8 cellular contexts compared by ENCODE assay signal in genomic region chr19:46014534-46014933, GRCh38. TPM values are rescaled to one million over a fixed set of nuclear protein-coding genes. Genes with fewer than 3 reads are reported as not detected.
A peak's percentile ranks its signal among the peaks of the same experiment; 100 is the strongest.
DNase-seq lines count a peak whose midpoint lies in the region; TF ChIP-seq lines count a peak whose summit lies in the region.
"Had no signal": no experiment of that assay in that cellular context is flagged by ENCODE, and none has a peak within 500 bp of the region (broad histone marks: within the 10 kb centered on the region; RNA-seq: fewer than 3 reads in every experiment).

No MANE protein-coding gene starts in this region.

- no peak overlapping the region for H3K4ac ChIP-seq in H9 (ENCODE audit: low read depth, low read length)

- no CpG with 5 or more reads among the region's 8 CpGs for WGBS in H9 (ENCODE audit: extremely low coverage, insufficient read length, low lambda C conversion rate)
- WGBS in iPS DF 6.9 (ENCODE audit: insufficient coverage, insufficient read length), result no CpG with 5 or more reads among the region's 8 CpGs

- no peak overlapping the region for H2BK120ac ChIP-seq in H9 (ENCODE audit: low read depth, low read length, poor library complexity, severe bottlenecking)

- H3K23me2 ChIP-seq in H9 (ENCODE audit: insufficient read length, low read depth, low read length, poor library complexity, severe bottlenecking), result peaks cover 17% of the 10 kb centered on the region

- no peak overlapping the region for H2AK5ac ChIP-seq in H9 (ENCODE audit: insufficient read length, low read length)

- H3K36me3 Mint-ChIP-seq in H9 (ENCODE audit: insufficient read depth in 1 of 3, low read depth in 3 of 3), result peaks cover 4 to 20% (median 6%) of the 10 kb centered on the region in 3 experiments

- DNase-seq in H9 (no peak), WERI-Rb-1 (no peak), iPS DF 6.9 (ENCODE audit: low read depth, low spot score) (no peak), NCI-H146 (lab: John Stamatoyannopoulos, UW) (no peak), amygdala (lab: John Stamatoyannopoulos, UW) (no peak), amniotic stem cell (lab: John Stamatoyannopoulos, UW) (no peak)

- peaks cover 16 to 23% of the 10 kb centered on the region in 2 experiments for H3K4me1 Mint-ChIP-seq in H9

- no peak overlapping the region for H2BK12ac ChIP-seq in H9 (ENCODE audit: insufficient read length, low read depth, low read length)

- no peaks in the 10 kb centered on the region for H3K4me1 ChIP-seq in H9 (ENCODE audit: insufficient read depth, low read length)
- H3K4me1 ChIP-seq in iPS DF 6.9 (ENCODE audit: control insufficient read depth, insufficient read depth, low read length), result peaks cover 4% of the 10 kb centered on the region; the same call in 1 of the 2 replicates
- H3K4me1 ChIP-seq in rectal smooth muscle tissue (ENCODE audit: control insufficient read depth, insufficient read depth, low read length), result peaks cover 8% of the 10 kb centered on the region

- H3K27ac ChIP-seq in H9 (ENCODE audit: insufficient read length, low read depth, low read length) (no peak overlapping the region), WERI-Rb-1 (no peak overlapping the region), iPS DF 6.9 (ENCODE audit: low read length) (no peak overlapping the region), rectal smooth muscle tissue (ENCODE audit: low read depth, low read length) (no peak overlapping the region)
- H3K27ac ChIP-seq: body of pancreas had no signal

- no peak overlapping the region for H2AFZ ChIP-seq in H9 (ENCODE audit: low read length)

- no peak overlapping the region for H4K5ac ChIP-seq in H9 (ENCODE audit: insufficient read length, low read depth, low read length)

- no peak overlapping the region for H3T11ph ChIP-seq in H9 (ENCODE audit: low read length)

- H3K4me3 Mint-ChIP-seq in H9, result peak overlapping the region; percentile 62 to 82

- H4K8ac ChIP-seq in H9 (replicated peaks; ENCODE audit: insufficient read length, low read depth, low read length), result no peak overlapping the region

- peak overlapping the region; percentile 99 for H3K4me2 ChIP-seq in H9 (ENCODE audit: insufficient read depth, insufficient read length, low read length)

- H4K20me1 ChIP-seq in H9 (ENCODE audit: control insufficient read depth, insufficient read depth, insufficient read length), result no peaks in the 10 kb centered on the region

- H3K56ac ChIP-seq in H9 (ENCODE audit: insufficient read length, low read depth, low read length), result no peak overlapping the region

- no peak overlapping the region; the same call in 1 of the 2 replicates for H3K14ac ChIP-seq in H9 (ENCODE audit: insufficient read depth, low read length)

- H3K9me3 ChIP-seq in H9 (ENCODE audit: control insufficient read depth, low read depth, low read length) (no peaks in the 10 kb centered on the region), WERI-Rb-1 (ENCODE audit: severe bottlenecking) (no peaks in the 10 kb centered on the region), iPS DF 6.9 (ENCODE audit: control insufficient read depth, insufficient read depth, low read length) (no peaks in the 10 kb centered on the region)
- H3K9me3 ChIP-seq: body of pancreas had no signal

- H4K91ac ChIP-seq in H9 (ENCODE audit: insufficient read length, low read depth, low read length), result no peak overlapping the region

- H3K9me3 Mint-ChIP-seq in H9, result no peaks in the 10 kb centered on the region; a peak in 1 of 5 replicates

- H3K27ac Mint-ChIP-seq in H9, result no peak overlapping the region

- H3K9ac ChIP-seq in H9 (ENCODE audit: extremely low read depth, insufficient read length, low read length) (no peak overlapping the region), rectal smooth muscle tissue (ENCODE audit: low read length) (no peak overlapping the region)

- H2BK20ac ChIP-seq in H9 (ENCODE audit: low read depth, low read length, poor library complexity, severe bottlenecking), result no peak overlapping the region

- H2BK5ac ChIP-seq in H9 (ENCODE audit: insufficient read length, low read length), result no peak overlapping the region

- H3K79me1 ChIP-seq in H9 (ENCODE audit: insufficient read depth, low read depth, low read length, poor library complexity, severe bottlenecking), result no peaks in the 10 kb centered on the region

- no peak overlapping the region for H3K23ac ChIP-seq in H9 (ENCODE audit: insufficient read length, low read depth, low read length)

- TF ChIP-seq CTCF in H9 (conservative IDR thresholded peaks at IDR 0.05) (no peak), WERI-Rb-1 (IDR thresholded peaks at IDR 0.05; ENCODE audit: low read depth, low read length) (no peak)

- no peak overlapping the region for H2BK15ac ChIP-seq in H9 (ENCODE audit: low read depth, low read length)

- no peak overlapping the region for H3K18ac ChIP-seq in H9 (ENCODE audit: insufficient read length, low read depth, low read length)

- no peaks in the 10 kb centered on the region for H3K79me2 ChIP-seq in H9 (ENCODE audit: insufficient read depth, low read length)

- H3K27me3 Mint-ChIP-seq in H9 (ENCODE audit: low read depth), result peaks cover 25% of the 10 kb centered on the region

- H3K4me3 ChIP-seq in WERI-Rb-1 (ENCODE audit: low read depth, low read length) (peak overlapping the region; percentile 24), iPS DF 6.9 (ENCODE audit: low read length) (peak overlapping the region; percentile 48; the same call in 1 of the 2 replicates), rectal smooth muscle tissue (ENCODE audit: low read length) (peak overlapping the region; percentile 45)
- H3K4me3 ChIP-seq: body of pancreas had no signal

- peaks cover 7% of the 10 kb centered on the region; the same call in 1 of the 2 replicates for H3K27me3 ChIP-seq in H9 (ENCODE audit: insufficient read depth, low read length)
- no peaks in the 10 kb centered on the region for H3K27me3 ChIP-seq in WERI-Rb-1 (ENCODE audit: insufficient read depth, low read depth, severe bottlenecking)
- peaks cover 7% of the 10 kb centered on the region; the same call in 1 of the 2 replicates for H3K27me3 ChIP-seq in iPS DF 6.9 (ENCODE audit: control insufficient read depth, insufficient read depth, low read length)
- H3K27me3 ChIP-seq in rectal smooth muscle tissue (ENCODE audit: control insufficient read depth, insufficient read depth, low read length), result peaks cover 19% of the 10 kb centered on the region
- H3K27me3 ChIP-seq: body of pancreas had no signal

- H3K36me3 ChIP-seq in WERI-Rb-1 (no peaks in the 10 kb centered on the region), iPS DF 6.9 (ENCODE audit: control insufficient read depth, insufficient read depth, low read length) (0 out of 2 replicates have a peak, but pooled peaks cover 2% of the 10 kb centered on the region), rectal smooth muscle tissue (ENCODE audit: control insufficient read depth, insufficient read depth, low read length) (no peaks in the 10 kb centered on the region)

RNA-seq across cellular contexts. Expression of gene PGLYRP1, which starts 8.3 kb away (rescaled TPM):
- total RNA-seq in H9 (2021), result not detected in 2 replicates
- total RNA-seq: body of pancreas had no signal

RNA-seq across cellular contexts. Expression of gene CCDC61, which starts 19.3 kb away (rescaled TPM):
- 15.9 and 16.9 TPM in 2 replicates for total RNA-seq in H9 (2021)

RNA-seq across cellular contexts. Expression of gene IGFL4, which starts 26.3 kb away (rescaled TPM):
- total RNA-seq in H9 (2021), result 0.33 TPM in 1 of 2 replicates, not detected in the other
- total RNA-seq: body of pancreas had no signal

RNA-seq across cellular contexts. Expression of gene NOVA2, which starts 40.9 kb away (rescaled TPM):
- 8.8 and 8.9 TPM in 2 replicates for total RNA-seq in H9 (2021)
